8 cellular contexts compared by ENCODE assay signal in genomic region chr2:11778923-11779757, GRCh38. TPM values are rescaled to one million over a fixed set of nuclear protein-coding genes. Genes with fewer than 3 reads are reported as not detected.
DNase-seq lines count a peak whose midpoint lies in the region; ATAC-seq and TF ChIP-seq lines count a peak whose summit lies in the region.

No MANE protein-coding gene starts in this region.

- H3K9ac ChIP-seq in colonic mucosa (ENCODE audit: low read depth in 2 of 2, low read length in 2 of 2), result no peak overlapping the region

- H3K27me3 ChIP-seq in colonic mucosa, result no peaks in the 10 kb centered on the region
- no peaks in the 10 kb centered on the region for H3K27me3 ChIP-seq in right lobe of liver

- H3K4me3 ChIP-seq in colonic mucosa (no peak overlapping the region), right lobe of liver (no peak overlapping the region)

- DNase-seq in AG09319 (ENCODE audit: extremely low read depth, low read depth) (peak; percentile 14), NCI-H2227 (lab: John Stamatoyannopoulos, UW; ENCODE audit: unreplicated experiment) (peak; percentile 86), colonic mucosa (peak; percentile 83), right lobe of liver (peak; percentile 78 to 79 (median 79))
- DNase-seq in activated CD4-positive, alpha-beta T cell treated with anti-CD3 and anti-CD28 coated beads for 48 hours, result peak; percentile 93
- peak; percentile 79 to 85 (median 82) for DNase-seq in stimulated activated CD4-positive, alpha-beta T cell treated with anti-CD3 and anti-CD28 coated beads, TNF-alpha, amount 100 ng/mL, for 4 hours (ENCODE audit: low read depth in 3 of 3)

- TF ChIP-seq POLR2A in right lobe of liver (IDR thresholded peaks at IDR 0.05), result no peak

- intact Hi-C loops in colonic mucosa (cut with DNase I), result loop anchor here (5.0 kb wide), 1 partner anchor 37 kb away; no protein-coding TSS in a partner anchor
- intact Hi-C loops in right lobe of liver (cut with DNase I), result no loop called here

- no peaks in the 10 kb centered on the region for H3K4me1 ChIP-seq in colonic mucosa
- peaks cover 0 to 10% (median 0%) of the 10 kb centered on the region in 4 donors for H3K4me1 ChIP-seq in right lobe of liver

- no peaks in the 10 kb centered on the region for H3K36me3 ChIP-seq in colonic mucosa
- peaks cover 0 to 65% (median 24%) of the 10 kb centered on the region in 4 donors for H3K36me3 ChIP-seq in right lobe of liver

- 14% methylated on average over 23 of the region's 23 CpGs for WGBS in right lobe of liver (ENCODE audit: insufficient coverage, low coverage, low lambda C conversion rate, missing lambda C conversion rate)

- H3K9me3 ChIP-seq in colonic mucosa, result no peaks in the 10 kb centered on the region
- no peaks in the 10 kb centered on the region for H3K9me3 ChIP-seq in right lobe of liver

- H3K27ac ChIP-seq in colonic mucosa, result no peak overlapping the region
- peak overlapping the region in 1 of 3 donors; percentile 0 for H3K27ac ChIP-seq in right lobe of liver

- TF ChIP-seq CTCF in AG09319 (IDR thresholded peaks at IDR 0.05; ENCODE audit: low read depth, low read length) (peak; percentile 90), colonic mucosa (IDR thresholded peaks at IDR 0.05) (peak; percentile 96), right lobe of liver (IDR thresholded peaks at IDR 0.05) (peak; percentile 95 to 96 (median 96))

- ATAC-seq in GM18858 (IDR thresholded peaks at IDR 0.05; ENCODE audit: unreplicated experiment), result peak; percentile 64
- peak; percentile 65 for ATAC-seq in HG03064 (IDR thresholded peaks at IDR 0.05; ENCODE audit: low read depth, unreplicated experiment)
- peak; percentile 94 to 98 (median 96) for ATAC-seq in right lobe of liver

RNA-seq across cellular contexts. Expression of gene LPIN1, which starts 32.7 kb away (rescaled TPM):
- total RNA-seq in colonic mucosa (10 to 100 TPM; 17.3 to 45.7 TPM), right lobe of liver (10 to 100 TPM; 17.3 to 58.7 (median 29.1) TPM)

Comparison
In these comparisons a context has a peak if more than half of its experiments do, and no peak if none do; other contexts are left out.
1. DNase-seq: peak in every context shown above with its lines; median percentile 93 in activated CD4-positive, alpha-beta T cell treated with anti-CD3 and anti-CD28 coated beads for 48 hours; 86 in NCI-H2227; 83 in colonic mucosa; 82 in stimulated activated CD4-positive, alpha-beta T cell treated with anti-CD3 and anti-CD28 coated beads, TNF-alpha, amount 100 ng/mL, for 4 hours; 79 in right lobe of liver; 14 in AG09319.